Comparison of ENCODE assay signal across 14 cellular contexts in genomic region chr5:3596261-3596825, GRCh38. TPM values are rescaled to one million over a fixed set of nuclear protein-coding genes. Genes with fewer than 3 reads are reported as not detected.
A peak's percentile ranks its signal among the peaks of the same experiment; 100 is the strongest.
DNase-seq lines count a peak whose midpoint lies in the region; ATAC-seq, FAIRE-seq and TF ChIP-seq lines count a peak whose summit lies in the region.
"Had no signal": no experiment of that assay in that cellular context is flagged by ENCODE, and none has a peak within 500 bp of the region (broad histone marks: within the 10 kb centered on the region; RNA-seq: fewer than 3 reads in every experiment).

No MANE protein-coding gene starts in this region.

- peaks cover 49 to 86% of the 10 kb centered on the region in 2 donors for H3K27me3 Mint-ChIP-seq in stimulated activated naive B cell treated with anti-CD40 and anti-IgM and Interleukin-4, amounts not matched to agents 10 μg/mL and 1 μg/mL and 100 μg/mL, for 72 hours

- peak overlapping the region; percentile 49 for H3K4me2 ChIP-seq in keratinocyte (ENCODE audit: control insufficient read depth, extremely low read depth, insufficient read depth, low read depth, low read length)

- no peak for ATAC-seq in stimulated activated naive B cell treated with anti-CD40 and anti-IgM and Interleukin-4, amounts not matched to agents 10 μg/mL and 1 μg/mL and 100 μg/mL, for 72 hours (replicated peaks)
- ATAC-seq in HG02623 (IDR thresholded peaks at IDR 0.05; ENCODE audit: unreplicated experiment) = no peak
- ATAC-seq: Panc1 had no signal

- no peak overlapping the region for H2AFZ ChIP-seq in keratinocyte (ENCODE audit: control insufficient read depth, low read length)

- peaks cover 1 to 8% of the 10 kb centered on the region in 2 donors for H3K36me3 Mint-ChIP-seq in stimulated activated naive B cell treated with anti-CD40 and anti-IgM and Interleukin-4, amounts not matched to agents 10 μg/mL and 1 μg/mL and 100 μg/mL, for 72 hours

- H3K27me3 ChIP-seq in keratinocyte (ENCODE audit: control insufficient read depth, extremely low read depth, insufficient read depth, low read length) = peaks cover 49% of the 10 kb centered on the region
- H3K27me3 ChIP-seq in testis = no peaks in the 10 kb centered on the region

- DNase-seq in NCI-H748 treated with DMSO at 0.1 percent for 48 hours (lab: John Stamatoyannopoulos, UW) = peak; percentile 53
- no peak for DNase-seq in NCI-H748 (lab: John Stamatoyannopoulos, UW; ENCODE audit: unreplicated experiment)
- DNase-seq in astrocyte of the cerebellum (ENCODE audit: low read depth) = no peak
- no peak for DNase-seq in keratinocyte (ENCODE audit: low read depth, low spot score)
- DNase-seq in stimulated activated naive B cell treated with anti-CD40 and anti-IgM and Interleukin-4, amounts not matched to agents 10 μg/mL and 1 μg/mL and 100 μg/mL, for 72 hours = no peak
- no peak for DNase-seq in iPS-NIHi11 (ENCODE audit: low spot score)
- no peak for DNase-seq in testis
- DNase-seq: NCI-H187, occipital lobe had no signal

- intact Hi-C loops in testis (cut with DNase I; ENCODE audit: low total_unique reads) = no loop called here

- no peak for TF ChIP-seq POLR2A in testis (IDR thresholded peaks at IDR 0.05)

- no peaks in the 10 kb centered on the region for H4K20me1 ChIP-seq in keratinocyte (ENCODE audit: control insufficient read depth, extremely low read depth, insufficient read depth, low read length)

- H3K4me1 Mint-ChIP-seq in stimulated activated naive B cell treated with anti-CD40 and anti-IgM and Interleukin-4, amounts not matched to agents 10 μg/mL and 1 μg/mL and 100 μg/mL, for 72 hours = peaks cover 3 to 25% of the 10 kb centered on the region in 2 donors

- H3K9ac ChIP-seq in keratinocyte (ENCODE audit: control insufficient read depth, extremely low read depth, insufficient read depth, low read length) = peak overlapping the region; percentile 72

- peak overlapping the region; percentile 70 for H3K4me3 ChIP-seq in astrocyte of the cerebellum (ENCODE audit: low read depth, low read length)
- H3K4me3 ChIP-seq in keratinocyte (ENCODE audit: control insufficient read depth in 2 of 3, extremely low read depth in 1 of 3, insufficient read depth in 2 of 3, low read depth in 1 of 3, low read length in 3 of 3) = peak overlapping the region; percentile 48 to 72 (median 60)
- peak overlapping the region in 1 of 2 donors; percentile 20 for H3K4me3 ChIP-seq in testis

- no peak for TF ChIP-seq CTCF in astrocyte of the cerebellum (IDR thresholded peaks at IDR 0.05; ENCODE audit: low read depth, low read length, missing control alignments)
- TF ChIP-seq CTCF in keratinocyte (optimal IDR thresholded peaks at IDR 0.05 in 1 of 3, IDR thresholded peaks at IDR 0.05 in 1 of 3, conservative IDR thresholded peaks at IDR 0.05 in 1 of 3; ENCODE audit: extremely low read depth in 1 of 3, insufficient read depth in 2 of 3, low read length in 3 of 3) = no peak
- no peak for TF ChIP-seq CTCF in testis (IDR thresholded peaks at IDR 0.05)

- H3K27ac ChIP-seq in keratinocyte (ENCODE audit: control insufficient read depth, insufficient read depth, low read length) (peak overlapping the region; percentile 43), testis (no peak overlapping the region)

- H3K9me1 ChIP-seq in keratinocyte (ENCODE audit: control insufficient read depth, extremely low read depth, insufficient read depth, low read length) = no peaks in the 10 kb centered on the region

- in situ Hi-C loops in astrocyte of the cerebellum (cut with HindIII; ENCODE audit: low sequenced_read_pairs) = no loop called here

- H3K79me2 ChIP-seq in keratinocyte (ENCODE audit: control insufficient read depth, insufficient read depth, low read length) = peaks cover 27% of the 10 kb centered on the region

- no peaks in the 10 kb centered on the region for H3K9me3 Mint-ChIP-seq in stimulated activated naive B cell treated with anti-CD40 and anti-IgM and Interleukin-4, amounts not matched to agents 10 μg/mL and 1 μg/mL and 100 μg/mL, for 72 hours

- H3K36me3 ChIP-seq in keratinocyte (ENCODE audit: control insufficient read depth in 2 of 2, extremely low read depth in 1 of 2, insufficient read depth in 2 of 2, low read length in 2 of 2) (peaks cover 0 to under 1% of the 10 kb centered on the region in 2 experiments), testis (ENCODE audit: low read depth, missing control alignments) (no peaks in the 10 kb centered on the region)

- WGBS in testis, 2 donors = 0 to 3% methylated on average over 6 to 63 of the region's 63 CpGs

- H3K27ac Mint-ChIP-seq in stimulated activated naive B cell treated with anti-CD40 and anti-IgM and Interleukin-4, amounts not matched to agents 10 μg/mL and 1 μg/mL and 100 μg/mL, for 72 hours = peak overlapping the region; percentile 71

- dilution Hi-C loops in keratinocyte (cut with MboI; ENCODE audit: extremely low pct_ligation_motif_present, low sequenced_read_pairs) = no loop called here

- H3K9me3 ChIP-seq in keratinocyte (ENCODE audit: control insufficient read depth, low read depth, low read length) = no peaks in the 10 kb centered on the region
- H3K9me3 ChIP-seq in testis = no peaks in the 10 kb centered on the region

- H3K4me3 Mint-ChIP-seq in stimulated activated naive B cell treated with anti-CD40 and anti-IgM and Interleukin-4, amounts not matched to agents 10 μg/mL and 1 μg/mL and 100 μg/mL, for 72 hours = peak overlapping the region in 1 of 2 donors; percentile 46

- H3K4me1 ChIP-seq in keratinocyte (ENCODE audit: control insufficient read depth, extremely low read depth, insufficient read depth, low read length) = no peaks in the 10 kb centered on the region
- H3K4me1 ChIP-seq in testis = peaks cover 6% of the 10 kb centered on the region

- no peak for FAIRE-seq in keratinocyte (lab: Jason Lieb, UNC)
- FAIRE-seq: GM18507 had no signal

RNA-seq across cellular contexts. Expression of gene IRX1, which starts 0.7 kb away (rescaled TPM):
- polyA plus RNA-seq in keratinocyte (1.00 to 2.4 TPM (median 1.4 TPM) in 3 replicates), testis (ENCODE audit: insufficient read depth, low read depth, low replicate concordance) (0.17 TPM)
- 0.99 TPM for polyA plus RNA-seq in keratinocyte (2011; ENCODE audit: low read depth)
- polyA plus RNA-seq in keratinocyte (2011; cell fraction: cytosol; rRNA removed) = 1.1 and 2.6 TPM in 2 replicates
- polyA plus RNA-seq in keratinocyte (2011; cell fraction: nucleus; rRNA removed) = 2.5 and 2.9 TPM in 2 replicates
- polyA plus RNA-seq in keratinocyte (2012; ENCODE audit: low replicate concordance) = 1.9 and 3.6 TPM in 2 replicates
- polyA minus RNA-seq in keratinocyte = 0.66 to 1.3 TPM (median 1.2 TPM) in 3 replicates
- 5.6 TPM for polyA minus RNA-seq in keratinocyte (2011; cell fraction: cytosol; rRNA and poly(A)+ RNA removed)
- 2.4 and 3.0 TPM in 2 replicates for polyA minus RNA-seq in keratinocyte (2011; cell fraction: nucleus; rRNA and poly(A)+ RNA removed)
- total RNA-seq in testis = under 1 TPM; 0.19 to 0.47 TPM
- total RNA-seq: dermis microvascular lymphatic vessel endothelial cell, HT-29, occipital lobe had no signal
